Comparison of ENCODE assay signal across 9 cellular contexts in the genomic region with DNA sequence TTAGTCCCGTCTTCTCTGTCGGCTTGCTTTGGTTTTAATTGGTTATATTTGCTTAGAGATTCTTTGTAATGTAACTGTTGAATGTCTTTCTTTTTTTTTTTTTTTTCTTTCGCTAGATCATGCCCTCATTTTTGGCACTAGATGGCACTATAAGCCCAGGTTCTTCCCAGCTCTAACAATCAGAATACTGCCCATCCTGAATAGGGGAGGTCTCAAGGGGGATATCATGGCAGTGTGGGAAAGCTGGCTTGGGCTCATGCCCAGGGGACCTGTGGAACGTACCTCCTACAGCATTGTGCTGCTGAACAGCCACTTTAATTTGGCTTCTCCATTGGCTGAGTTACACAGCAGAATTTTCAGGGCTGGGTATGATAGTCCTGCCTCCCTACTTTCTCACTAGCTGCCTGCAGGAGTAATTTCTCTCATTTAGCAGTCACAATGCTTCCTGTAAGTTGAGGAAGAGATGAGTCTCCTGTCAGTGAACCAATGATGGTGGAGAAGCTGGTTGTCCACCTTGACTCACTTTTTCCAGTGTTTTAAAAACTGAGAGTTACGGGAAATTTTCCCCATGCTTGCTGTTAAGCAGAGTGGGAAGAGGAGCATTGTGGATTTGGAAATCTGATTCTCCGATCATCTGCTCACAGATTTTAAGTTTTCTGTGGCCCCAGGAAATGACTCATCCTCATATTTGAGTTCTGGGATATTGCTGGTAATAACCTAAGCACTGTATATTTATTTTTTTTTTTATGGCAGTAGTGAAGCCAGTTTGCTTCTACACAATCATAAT. TPM values are rescaled to one million over a fixed set of nuclear protein-coding genes. Genes with fewer than 3 reads are reported as not detected.
DNase-seq lines count a peak whose midpoint lies in the region; ATAC-seq and TF ChIP-seq lines count a peak whose summit lies in the region.
"Had no signal": no experiment of that assay in that cellular context is flagged by ENCODE, and none has a peak within 500 bp of the region (broad histone marks: within the 10 kb centered on the region; RNA-seq: fewer than 3 reads in every experiment).

No MANE protein-coding gene starts in this region.

- H3K27ac Mint-ChIP-seq in progenitor cell of endocrine pancreas = no peak overlapping the region

- H3K27me3 Mint-ChIP-seq in progenitor cell of endocrine pancreas = no peaks in the 10 kb centered on the region

- H3K9me3 Mint-ChIP-seq in progenitor cell of endocrine pancreas (ENCODE audit: low read depth) = peaks cover 32% of the 10 kb centered on the region

- no peaks in the 10 kb centered on the region for H3K4me1 Mint-ChIP-seq in progenitor cell of endocrine pancreas (ENCODE audit: low read depth)

- no peak overlapping the region for H3K4me3 Mint-ChIP-seq in progenitor cell of endocrine pancreas (ENCODE audit: low read depth)

- peak overlapping the region; percentile 7 for H3K4me3 ChIP-seq in choroid plexus epithelial cell (ENCODE audit: low read depth, low read length)

- no peak for ATAC-seq in HG03565 (IDR thresholded peaks at IDR 0.05; ENCODE audit: unreplicated experiment)

- peaks cover 5% of the 10 kb centered on the region for H3K36me3 Mint-ChIP-seq in progenitor cell of endocrine pancreas (ENCODE audit: insufficient read depth)

- no peak for DNase-seq in GM13976 (ENCODE audit: low spot score)
- peak; percentile 6 for DNase-seq in NCI-H146 treated with DMSO at 0.1 percent for 48 hours (lab: John Stamatoyannopoulos, UW; ENCODE audit: unreplicated experiment)
- DNase-seq in choroid plexus epithelial cell (ENCODE audit: low read depth) = peak; percentile 73
- DNase-seq in renal cortical epithelial cell (ENCODE audit: low read depth) = peak; percentile 24
- DNase-seq in nucleus accumbens (lab: John Stamatoyannopoulos, UW) = no peak
- DNase-seq in progenitor cell of endocrine pancreas (ENCODE audit: low spot score, unreplicated experiment) = no peak
- DNase-seq: activated T-cell treated with anti-CD3 and anti-CD28 coated beads for 4 hours had no signal

- in situ Hi-C loops in GM13976 (cut with MboI; ENCODE audit: low sequenced_read_pairs, unreplicated experiment) = no loop called here

- peak; percentile 16 for TF ChIP-seq CTCF in GM13976 (IDR thresholded peaks at IDR 0.05; ENCODE audit: borderline replicate concordance, control extremely low read depth, extremely low read depth, insufficient read depth, missing control alignments)
- peak; percentile 66 for TF ChIP-seq CTCF in choroid plexus epithelial cell (conservative IDR thresholded peaks at IDR 0.05; ENCODE audit: low read depth, low read length)
- TF ChIP-seq CTCF in progenitor cell of endocrine pancreas (IDR thresholded peaks at IDR 0.05; ENCODE audit: unreplicated experiment) = no peak

RNA-seq across cellular contexts. Expression of a gene that starts 47.2 kb away (rescaled TPM):
- total RNA-seq in renal cortical epithelial cell = under 0.01 TPM in 1 of 2 replicates, not detected in the other
- total RNA-seq in progenitor cell of endocrine pancreas = 0.07 and 0.13 TPM in 2 replicates
- total RNA-seq: pulmonary artery endothelial cell had no signal

Comparison
In these comparisons a context has a peak if more than half of its experiments do, and no peak if none do; other contexts are left out.
1. DNase-seq: peak in NCI-H146 treated with DMSO at 0.1 percent for 48 hours (single experiment), choroid plexus epithelial cell (single experiment) and renal cortical epithelial cell (single experiment); none in GM13976 (single experiment), nucleus accumbens (0 of 56) and progenitor cell of endocrine pancreas (single experiment).